Comparison of ENCODE assay signal across 8 cellular contexts in the genomic region with DNA sequence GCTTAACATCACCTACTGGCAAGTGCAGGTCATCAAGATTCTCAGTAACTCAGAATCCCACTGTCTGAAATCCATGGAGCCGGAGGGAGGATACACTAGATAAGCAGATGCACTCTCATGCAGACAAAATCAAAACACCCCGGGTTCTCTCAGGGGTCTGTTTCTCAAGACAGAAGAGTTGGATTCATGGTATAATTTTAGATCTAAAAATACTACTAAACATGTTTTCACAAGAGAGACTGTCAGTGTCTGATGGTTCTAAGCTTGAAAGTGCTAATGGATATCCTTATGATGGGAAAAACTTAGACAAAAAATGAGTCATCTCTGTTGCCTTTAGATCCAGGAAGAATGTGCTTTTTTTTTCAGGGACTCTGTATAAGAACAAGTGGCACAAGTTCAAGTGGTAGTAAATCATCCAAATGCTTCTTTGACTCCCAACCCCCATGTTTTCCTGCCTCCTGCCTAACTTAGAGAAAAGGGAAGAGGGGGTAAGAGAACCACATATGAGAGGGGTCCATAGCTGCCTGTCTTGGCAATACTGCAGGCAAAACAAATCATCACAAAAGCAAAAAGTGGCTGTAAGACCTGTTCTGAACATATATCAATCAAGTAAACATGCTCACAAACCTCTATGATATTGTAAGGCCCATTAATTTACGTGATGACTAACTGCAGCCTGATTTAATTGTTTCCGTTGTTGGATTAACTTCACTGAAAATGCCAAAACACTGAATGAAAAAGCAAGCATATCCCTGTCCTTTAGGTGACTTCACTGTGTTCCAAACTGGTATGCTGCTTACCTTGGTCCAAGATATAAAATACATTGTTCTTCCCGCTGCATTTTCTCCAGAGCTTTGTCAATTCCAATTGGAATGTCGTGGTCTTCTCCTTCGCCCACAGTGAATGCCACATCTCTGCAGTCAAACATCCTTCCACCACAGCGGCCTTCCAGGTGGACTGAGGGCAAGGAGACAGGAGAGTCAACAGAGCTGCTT.
DNase-seq lines count a peak whose midpoint lies in the region; ATAC-seq and TF ChIP-seq lines count a peak whose summit lies in the region.

No MANE protein-coding gene starts in this region.

- peak; percentile 74 for DNase-seq in Daoy (ENCODE audit: low read depth)
- DNase-seq in RKO (ENCODE audit: low spot score): peak; percentile 36
- no peak for DNase-seq in sigmoid colon
- DNase-seq in NCI-H2107 treated with DMSO at 0.1 percent for 48 hours (lab: John Stamatoyannopoulos, UW; ENCODE audit: unreplicated experiment): no peak
- DNase-seq in NCI-H774 (lab: John Stamatoyannopoulos, UW): no peak
- DNase-seq in NCI-H2171 (lab: John Stamatoyannopoulos, UW): no peak
- no peak for DNase-seq in ovary

- H3K9me3 ChIP-seq in sigmoid colon (no peaks in the 10 kb centered on the region), ovary (no peaks in the 10 kb centered on the region)

- TF ChIP-seq CTCF in sigmoid colon (IDR thresholded peaks at IDR 0.05) (no peak), ovary (IDR thresholded peaks at IDR 0.05) (no peak)

- peaks cover 0 to 97% (median 96%) of the 10 kb centered on the region in 4 donors for H3K4me1 ChIP-seq in sigmoid colon
- H3K4me1 ChIP-seq in ovary (ENCODE audit: insufficient read depth): peaks cover 38% of the 10 kb centered on the region

- no peaks in the 10 kb centered on the region for H3K27me3 ChIP-seq in sigmoid colon
- no peaks in the 10 kb centered on the region for H3K27me3 ChIP-seq in ovary

- no peak for TF ChIP-seq EP300 in sigmoid colon (IDR thresholded peaks at IDR 0.05)
- no peak for TF ChIP-seq EP300 in ovary (IDR thresholded peaks at IDR 0.05)

- TF ChIP-seq POLR2A in sigmoid colon (IDR thresholded peaks at IDR 0.05) (no peak), ovary (IDR thresholded peaks at IDR 0.05) (no peak)

- 87 to 88% methylated on average over 8 of the region's 8 CpGs for WGBS in sigmoid colon, 2 donors
- WGBS in ovary, 3 donors: 61 to 65% (median 64%) methylated on average over 8 of the region's 8 CpGs

- H3K27ac ChIP-seq in sigmoid colon (peak overlapping the region; percentile 88 to 98 (median 91)), ovary (peak overlapping the region in 1 of 2 donors; percentile 56)

- H3K4me3 ChIP-seq in sigmoid colon (no peak overlapping the region), ovary (no peak overlapping the region)

- intact Hi-C loops in sigmoid colon (cut with DNase I): loop anchor here (10.0 kb wide), 1 partner anchor 562 kb away; no protein-coding TSS in a partner anchor
- intact Hi-C loops in ovary (cut with DNase I): loop anchor here in 1 of 4 donors (10.0 kb wide), 1 partner anchor 102 kb away; a partner anchor contains a TSS

- peak; percentile 75 for ATAC-seq in esophagus mucosa

- peaks cover 19 to 57% (median 35%) of the 10 kb centered on the region in 4 donors for H3K36me3 ChIP-seq in sigmoid colon
- no peaks in the 10 kb centered on the region for H3K36me3 ChIP-seq in ovary

Comparison
In these comparisons a context has a peak if more than half of its experiments do, and no peak if none do; other contexts are left out.
1. DNase-seq: peak in Daoy (single experiment) and RKO (single experiment); none in sigmoid colon (single experiment), NCI-H2107 treated with DMSO at 0.1 percent for 48 hours (single experiment), NCI-H774 (single experiment), NCI-H2171 (single experiment) and ovary (0 of 5).